Comparison of ENCODE assay signal across 17 cellular contexts in genomic region chr12:16844875-16845274, GRCh38.
DNase-seq lines count a peak whose midpoint lies in the region; ATAC-seq and TF ChIP-seq lines count a peak whose summit lies in the region.
"Had no signal": no experiment of that assay in that cellular context is flagged by ENCODE, and none has a peak within 500 bp of the region (broad histone marks: within the 10 kb centered on the region; RNA-seq: fewer than 3 reads in every experiment).

No MANE protein-coding gene starts in this region.

- no peaks in the 10 kb centered on the region for H3K27me3 Mint-ChIP-seq in CD8-positive, alpha-beta T cell (ENCODE audit: low read depth)
- H3K27me3 Mint-ChIP-seq: activated CD8-positive, alpha-beta memory T cell treated with anti-CD3 and anti-CD28 coated beads, Interleukin-2, amount 10 ng/mL, durations not matched to agents 7 days and 5 days had no signal

- H3K27ac ChIP-seq in CD8-positive, alpha-beta T cell (ENCODE audit: low read depth, low read length), result no peak overlapping the region
- H3K27ac ChIP-seq: coronary artery, parathyroid adenoma, thyroid gland had no signal

- H3K27me3 ChIP-seq in CD8-positive, alpha-beta T cell (ENCODE audit: insufficient read depth, low read length), result no peaks in the 10 kb centered on the region
- H3K27me3 ChIP-seq: thyroid gland had no signal

- DNase-seq in amniotic epithelial cell (ENCODE audit: low read depth) (peak; percentile 1), retinal pigment epithelial cell (ENCODE audit: low read depth) (no peak), mucosa of descending colon (no peak)
- no peak for DNase-seq in CD8-positive, alpha-beta T cell
- DNase-seq: activated CD8-positive, alpha-beta memory T cell treated with anti-CD3 and anti-CD28 coated beads, Interleukin-2, amount 10 ng/mL, durations not matched to agents 7 days and 5 days; activated effector memory CD4-positive, alpha-beta T cell treated with anti-CD3 and anti-CD28 coated beads, Interleukin-2, amount 50 U/mL, for 16 hours; C1 segment of cervical spinal cord; HFFc6; NCI-H1092 treated with DMSO at 0.1 percent for 48 hours; RPMI8226; T-helper 1 cell; thyroid gland had no signal

- CTCF ChIA-PET in CD8-positive, alpha-beta T cell (lab: Charles Lee), result no interaction called here

- H3K4me1 Mint-ChIP-seq in CD8-positive, alpha-beta T cell (ENCODE audit: low read depth), result no peaks in the 10 kb centered on the region
- H3K4me1 Mint-ChIP-seq: activated CD8-positive, alpha-beta memory T cell treated with anti-CD3 and anti-CD28 coated beads, Interleukin-2, amount 10 ng/mL, durations not matched to agents 7 days and 5 days had no signal

- H3K27ac Mint-ChIP-seq in CD8-positive, alpha-beta T cell, result no peak overlapping the region
- H3K27ac Mint-ChIP-seq: activated CD8-positive, alpha-beta memory T cell treated with anti-CD3 and anti-CD28 coated beads, Interleukin-2, amount 10 ng/mL, durations not matched to agents 7 days and 5 days; HFFc6 had no signal

- H3K36me3 ChIP-seq in CD8-positive, alpha-beta T cell (ENCODE audit: insufficient read depth, low read length), result no peaks in the 10 kb centered on the region
- no peaks in the 10 kb centered on the region for H3K36me3 ChIP-seq in mucosa of descending colon (ENCODE audit: low read depth)
- H3K36me3 ChIP-seq: thyroid gland had no signal

- no peak overlapping the region for H3K4me3 Mint-ChIP-seq in CD8-positive, alpha-beta T cell
- H3K4me3 Mint-ChIP-seq: activated CD8-positive, alpha-beta memory T cell treated with anti-CD3 and anti-CD28 coated beads, Interleukin-2, amount 10 ng/mL, durations not matched to agents 7 days and 5 days; HFFc6 had no signal

- H3K4me1 ChIP-seq in CD8-positive, alpha-beta T cell (ENCODE audit: insufficient read depth, low read length), result no peaks in the 10 kb centered on the region
- no peaks in the 10 kb centered on the region for H3K4me1 ChIP-seq in mucosa of descending colon (ENCODE audit: low read depth)
- H3K4me1 ChIP-seq: parathyroid adenoma, thyroid gland had no signal

- TF ChIP-seq CTCF in GM12874 (IDR thresholded peaks at IDR 0.05; ENCODE audit: insufficient read depth, low read depth, low read length) (peak; percentile 20; the same call in 1 of the 2 replicates), LNCAP (IDR thresholded peaks at IDR 0.05) (peak; percentile 26; the same call in 1 of the 2 replicates), retinal pigment epithelial cell (conservative IDR thresholded peaks at IDR 0.05; ENCODE audit: low read depth, low read length) (peak; percentile 38), mucosa of descending colon (IDR thresholded peaks at IDR 0.05) (no peak)
- TF ChIP-seq CTCF in CD8-positive, alpha-beta T cell (IDR thresholded peaks at IDR 0.05), result no peak

- H3K9me3 Mint-ChIP-seq in CD8-positive, alpha-beta T cell, result peaks cover 13% of the 10 kb centered on the region

- no peak for ATAC-seq in GM19395 (IDR thresholded peaks at IDR 0.05; ENCODE audit: unreplicated experiment)
- ATAC-seq in CD8-positive, alpha-beta T cell, result no peak
- ATAC-seq in mucosa of descending colon, result no peak
- ATAC-seq: activated CD8-positive, alpha-beta memory T cell treated with anti-CD3 and anti-CD28 coated beads, Interleukin-2, amount 10 ng/mL, durations not matched to agents 7 days and 5 days had no signal

- no peaks in the 10 kb centered on the region for H3K9me3 ChIP-seq in CD8-positive, alpha-beta T cell (ENCODE audit: low read length)
- H3K9me3 ChIP-seq in mucosa of descending colon, result no peaks in the 10 kb centered on the region
- H3K9me3 ChIP-seq: thyroid gland had no signal

- intact Hi-C loops in CD8-positive, alpha-beta T cell (cut with DNase I, micrococcal nuclease), result no loop called here
- intact Hi-C loops in mucosa of descending colon (cut with DNase I, micrococcal nuclease), result no loop called here

- POLR2A ChIA-PET in CD8-positive, alpha-beta T cell (lab: Charles Lee), result no interaction called here

- H3K36me3 Mint-ChIP-seq in CD8-positive, alpha-beta T cell, result no peaks in the 10 kb centered on the region
- H3K36me3 Mint-ChIP-seq: activated CD8-positive, alpha-beta memory T cell treated with anti-CD3 and anti-CD28 coated beads, Interleukin-2, amount 10 ng/mL, durations not matched to agents 7 days and 5 days had no signal

- H3K4me3 ChIP-seq in retinal pigment epithelial cell (ENCODE audit: low read length), result no peak overlapping the region
- H3K4me3 ChIP-seq in CD8-positive, alpha-beta T cell (ENCODE audit: low read depth, low read length), result no peak overlapping the region
- no peak overlapping the region for H3K4me3 ChIP-seq in mucosa of descending colon
- H3K4me3 ChIP-seq: coronary artery, thyroid gland had no signal

Comparison
In these comparisons a context has a peak if more than half of its experiments do, and no peak if none do; other contexts are left out.
1. CTCF ChIP-seq: peak in GM12874 (single experiment), LNCAP (single experiment) and retinal pigment epithelial cell (single experiment); none in CD8-positive, alpha-beta T cell (single experiment) and mucosa of descending colon (single experiment).